In genomic region chr10:17682236-17682946, GRCh38 we compare ENCODE assay signal across 17 cellular contexts. TPM values are rescaled to one million over a fixed set of nuclear protein-coding genes. Genes with fewer than 3 reads are reported as not detected.
A peak's percentile ranks its signal among the peaks of the same experiment; 100 is the strongest.
DNase-seq lines count a peak whose midpoint lies in the region; ATAC-seq, FAIRE-seq and TF ChIP-seq lines count a peak whose summit lies in the region.
"Had no signal": no experiment of that assay in that cellular context is flagged by ENCODE, and none has a peak within 500 bp of the region (broad histone marks: within the 10 kb centered on the region; RNA-seq: fewer than 3 reads in every experiment).

No MANE protein-coding gene starts in this region.

- H4K20me1 ChIP-seq in HCT116 (ENCODE audit: insufficient read depth) = no peaks in the 10 kb centered on the region

- RAD21 ChIA-PET in HCT116 (lab: Charles Lee; ENCODE audit: low non-redundant PET in 1 of 2, low total read pairs in 2 of 2, uncharacterized antibody in 2 of 2, unreplicated experiment in 2 of 2) = no interaction called here

- intact Hi-C loops in CD4-positive, alpha-beta memory T cell (cut with micrococcal nuclease) = loop anchor here (5.0 kb wide), 1 partner anchor 35 kb away; no protein-coding TSS in a partner anchor
- intact Hi-C loops in HCT116 (cut with micrococcal nuclease) = no loop called here
- intact Hi-C loops in activated CD4-positive, alpha-beta T cell treated with anti-CD3 and anti-CD28 coated beads, Interleukin-2, amount 10 ng/mL, durations not matched to agents 24 days and 14 days (cut with micrococcal nuclease) = no loop called here

- H3K4me3 ChIP-seq in CD4-positive, alpha-beta memory T cell (ENCODE audit: low read length in 2 of 2) = no peak overlapping the region
- no peak overlapping the region for H3K4me3 ChIP-seq in HCT116 (replicated peaks in 1 of 2; ENCODE audit: low read depth in 1 of 2, low read length in 2 of 2)
- no peak overlapping the region for H3K4me3 ChIP-seq in CD8-positive, alpha-beta memory T cell (ENCODE audit: low read length)
- H3K4me3 ChIP-seq: lung had no signal

- peaks cover 36 to 72% (median 55%) of the 10 kb centered on the region in 4 donors for H3K4me1 Mint-ChIP-seq in CD4-positive, alpha-beta memory T cell
- peaks cover 57% of the 10 kb centered on the region for H3K4me1 Mint-ChIP-seq in activated naive CD8-positive, alpha-beta T cell (ENCODE audit: low read depth)
- H3K4me1 Mint-ChIP-seq in CD8-positive, alpha-beta memory T cell = peaks cover 50 to 70% (median 67%) of the 10 kb centered on the region in 3 donors
- H3K4me1 Mint-ChIP-seq in activated CD4-positive, alpha-beta T cell treated with anti-CD3 and anti-CD28 coated beads, Interleukin-2, amount 10 ng/mL, durations not matched to agents 24 days and 14 days = peaks cover 42% of the 10 kb centered on the region

- H2AFZ ChIP-seq in HCT116 (ENCODE audit: low read depth, low read length, poor library complexity, severe bottlenecking) = no peak overlapping the region

- peaks cover 57% of the 10 kb centered on the region for H3K4me1 ChIP-seq in CD4-positive, alpha-beta memory T cell (ENCODE audit: insufficient read depth, low read length)
- peaks cover 3 to 5% of the 10 kb centered on the region in 2 experiments for H3K4me1 ChIP-seq in HCT116 (ENCODE audit: control insufficient read depth in 1 of 2, insufficient read depth in 2 of 2, low read length in 2 of 2)
- no peaks in the 10 kb centered on the region for H3K4me1 ChIP-seq in CD8-positive, alpha-beta memory T cell (ENCODE audit: insufficient read depth, low read length)

- no peak overlapping the region for H3K27ac ChIP-seq in CD4-positive, alpha-beta memory T cell (ENCODE audit: low read depth, low read length)
- no peak overlapping the region for H3K27ac ChIP-seq in HCT116 (ENCODE audit: low read depth, low read length)
- no peak overlapping the region for H3K27ac ChIP-seq in CD8-positive, alpha-beta memory T cell (ENCODE audit: low read depth, low read length)
- H3K27ac ChIP-seq: brain microvascular endothelial cell, neutrophil, WERI-Rb-1 had no signal

- peaks cover 96% of the 10 kb centered on the region for H3K79me2 ChIP-seq in HCT116 (ENCODE audit: insufficient read depth, low read length)

- no peaks in the 10 kb centered on the region for H3K27me3 ChIP-seq in CD4-positive, alpha-beta memory T cell (ENCODE audit: insufficient read depth, low read length)
- no peaks in the 10 kb centered on the region for H3K27me3 ChIP-seq in HCT116 (ENCODE audit: insufficient read depth, low read length)
- no peaks in the 10 kb centered on the region for H3K27me3 ChIP-seq in CD8-positive, alpha-beta memory T cell (ENCODE audit: insufficient read depth, low read length, poor library complexity, severe bottlenecking)
- H3K27me3 ChIP-seq: brain microvascular endothelial cell, neutrophil had no signal

- no peak overlapping the region for H3K9ac ChIP-seq in HCT116 (ENCODE audit: low read length)

- TF ChIP-seq RAD21 in HCT116 (IDR thresholded peaks at IDR 0.05; ENCODE audit: low read depth) = no peak

- BruUV-seq in HCT116 (replicated peaks; lab: Mats Ljungman, UMichigan) = no TSS peak

- TF ChIP-seq POLR2A in HCT116 (IDR thresholded peaks at IDR 0.05; ENCODE audit: borderline replicate concordance, extremely low read depth, insufficient read depth, insufficient read length) = no peak

- H3K9me3 ChIP-seq in CD4-positive, alpha-beta memory T cell (ENCODE audit: control insufficient read depth in 1 of 2, low read length in 2 of 2) = no peaks in the 10 kb centered on the region
- no peaks in the 10 kb centered on the region for H3K9me3 ChIP-seq in HCT116 (ENCODE audit: control insufficient read depth in 1 of 2, insufficient read depth in 1 of 2, low read depth in 1 of 2, low read length in 2 of 2)
- no peaks in the 10 kb centered on the region for H3K9me3 ChIP-seq in CD8-positive, alpha-beta memory T cell (ENCODE audit: low read length)
- H3K9me3 ChIP-seq: neutrophil had no signal

- no peak overlapping the region for H3K4me2 ChIP-seq in HCT116 (ENCODE audit: low read length)

- no peak for DNase-seq in CD4-positive, alpha-beta memory T cell
- no peak for DNase-seq in HCT116 (ENCODE audit: low read depth, low spot score)
- no peak for DNase-seq in CD8-positive, alpha-beta memory T cell
- DNase-seq in activated CD4-positive, alpha-beta T cell treated with anti-CD3 and anti-CD28 coated beads, Interleukin-2, amount 10 ng/mL, durations not matched to agents 24 days and 14 days = no peak
- no peak for DNase-seq in SIG-M5 treated with dmso at 0.1 percent for 504 hours (lab: John Stamatoyannopoulos, UW; ENCODE audit: unreplicated experiment)
- DNase-seq: brain microvascular endothelial cell, NCI-H1417 treated with DMSO at 0.1 percent for 48 hours, NCI-H524, WERI-Rb-1 had no signal

- POLR2A ChIA-PET in CD4-positive, alpha-beta memory T cell (lab: Charles Lee; ENCODE audit: partially characterized antibody) = interaction anchor here (1.9 to 3.1 kb wide), 2 partner anchors 34 to 38 kb away, joined by 6 to 18 read pairs; partner anchors contain the start of gene STAM
- POLR2A ChIA-PET in HCT116 (lab: Charles Lee) = no interaction called here
- POLR2A ChIA-PET in CD8-positive, alpha-beta memory T cell (lab: Charles Lee) = no interaction called here

- no peak for TF ChIP-seq CTCF in HCT116 (IDR thresholded peaks at IDR 0.05 in 2 of 3, conservative IDR thresholded peaks at IDR 0.05 in 1 of 3; ENCODE audit: borderline replicate concordance in 1 of 3, insufficient read depth in 1 of 3, low read depth in 2 of 3, low read length in 2 of 3)

- H3K27me3 Mint-ChIP-seq in CD4-positive, alpha-beta memory T cell = no peaks in the 10 kb centered on the region
- no peaks in the 10 kb centered on the region for H3K27me3 Mint-ChIP-seq in activated naive CD8-positive, alpha-beta T cell
- no peaks in the 10 kb centered on the region for H3K27me3 Mint-ChIP-seq in CD8-positive, alpha-beta memory T cell
- H3K27me3 Mint-ChIP-seq in activated CD4-positive, alpha-beta T cell treated with anti-CD3 and anti-CD28 coated beads, Interleukin-2, amount 10 ng/mL, durations not matched to agents 24 days and 14 days = no peaks in the 10 kb centered on the region
- H3K27me3 Mint-ChIP-seq: IgD-negative memory B cell, type B pancreatic cell had no signal

- H3K9me3 Mint-ChIP-seq in CD4-positive, alpha-beta memory T cell = peaks cover 0 to 4% (median 0%) of the 10 kb centered on the region in 8 donors
- peaks cover 4% of the 10 kb centered on the region for H3K9me3 Mint-ChIP-seq in activated naive CD8-positive, alpha-beta T cell (ENCODE audit: low read depth)
- no peaks in the 10 kb centered on the region for H3K9me3 Mint-ChIP-seq in CD8-positive, alpha-beta memory T cell
- H3K9me3 Mint-ChIP-seq in activated CD4-positive, alpha-beta T cell treated with anti-CD3 and anti-CD28 coated beads, Interleukin-2, amount 10 ng/mL, durations not matched to agents 24 days and 14 days = no peaks in the 10 kb centered on the region
- H3K9me3 Mint-ChIP-seq: IgD-negative memory B cell, type B pancreatic cell had no signal

- ATAC-seq in HCT116 (no peak), GM19397 (IDR thresholded peaks at IDR 0.05; ENCODE audit: unreplicated experiment) (no peak)

- no peaks in the 10 kb centered on the region for H3K9me2 ChIP-seq in HCT116 (ENCODE audit: insufficient read depth)

- H3K36me3 ChIP-seq in CD4-positive, alpha-beta memory T cell (ENCODE audit: insufficient read depth, low read length) = no peaks in the 10 kb centered on the region
- no peaks in the 10 kb centered on the region for H3K36me3 ChIP-seq in HCT116 (ENCODE audit: control insufficient read depth in 1 of 2, insufficient read depth in 2 of 2, low read length in 2 of 2)
- H3K36me3 ChIP-seq in CD8-positive, alpha-beta memory T cell (ENCODE audit: insufficient read depth, low read length) = no peaks in the 10 kb centered on the region
- H3K36me3 ChIP-seq: brain microvascular endothelial cell, WERI-Rb-1 had no signal

- H3K27ac Mint-ChIP-seq in CD4-positive, alpha-beta memory T cell = peak overlapping the region; percentile 1 to 77 (median 62)
- peak overlapping the region; percentile 35 for H3K27ac Mint-ChIP-seq in activated naive CD8-positive, alpha-beta T cell
- peak overlapping the region in 4 of 8 donors; percentile 12 to 72 (median 38) for H3K27ac Mint-ChIP-seq in CD8-positive, alpha-beta memory T cell
- no peak overlapping the region for H3K27ac Mint-ChIP-seq in activated CD4-positive, alpha-beta T cell treated with anti-CD3 and anti-CD28 coated beads, Interleukin-2, amount 10 ng/mL, durations not matched to agents 24 days and 14 days
- H3K27ac Mint-ChIP-seq: type B pancreatic cell had no signal

- peak overlapping the region; percentile 9 to 77 (median 60) for H3K4me3 Mint-ChIP-seq in CD4-positive, alpha-beta memory T cell
- H3K4me3 Mint-ChIP-seq in activated naive CD8-positive, alpha-beta T cell = peak overlapping the region; percentile 2
- peak overlapping the region in 3 of 7 donors; percentile 9 to 62 (median 40) for H3K4me3 Mint-ChIP-seq in CD8-positive, alpha-beta memory T cell
- H3K4me3 Mint-ChIP-seq in activated CD4-positive, alpha-beta T cell treated with anti-CD3 and anti-CD28 coated beads, Interleukin-2, amount 10 ng/mL, durations not matched to agents 24 days and 14 days = no peak overlapping the region
- H3K4me3 Mint-ChIP-seq: type B pancreatic cell had no signal

- CTCF ChIA-PET in CD4-positive, alpha-beta memory T cell (lab: Charles Lee; ENCODE audit: partially characterized antibody) = no interaction called here
- CTCF ChIA-PET in HCT116 (lab: Charles Lee) = no interaction called here
- CTCF ChIA-PET in CD8-positive, alpha-beta memory T cell (lab: Charles Lee) = no interaction called here

- peaks cover 9 to 23% of the 10 kb centered on the region in 2 donors for H3K36me3 Mint-ChIP-seq in CD4-positive, alpha-beta memory T cell
- H3K36me3 Mint-ChIP-seq in activated naive CD8-positive, alpha-beta T cell = peaks cover 11% of the 10 kb centered on the region
- peaks cover 4 to 19% (median 9%) of the 10 kb centered on the region in 3 donors for H3K36me3 Mint-ChIP-seq in CD8-positive, alpha-beta memory T cell
- H3K36me3 Mint-ChIP-seq in activated CD4-positive, alpha-beta T cell treated with anti-CD3 and anti-CD28 coated beads, Interleukin-2, amount 10 ng/mL, durations not matched to agents 24 days and 14 days (ENCODE audit: low read depth) = peaks cover 24% of the 10 kb centered on the region

- peak; percentile 79 for FAIRE-seq in islet of Langerhans (lab: Jason Lieb, UNC)
- FAIRE-seq: D721Med had no signal

TF ChIP-seq in HCT116, 20 proteins besides CTCF, POLR2A, EP300 and RAD21:
- peak; percentile 28; the same call in 1 of the 2 replicates for TF ChIP-seq CEBPB (IDR thresholded peaks at IDR 0.05; ENCODE audit: low read depth)
- no peak for TF ChIP-seq ELF1 (IDR thresholded peaks at IDR 0.05; ENCODE audit: borderline replicate concordance, low read depth)

RNA-seq across cellular contexts. Expression of gene STAM, which starts 38.4 kb away (rescaled TPM):
- total RNA-seq in CD4-positive, alpha-beta memory T cell = 10 to 100 TPM; 31.7 to 34.0 TPM
- 10 to 100 TPM; 11.3 to 13.8 TPM for polyA plus RNA-seq in CD4-positive, alpha-beta memory T cell
- total RNA-seq in HCT116 (2021; ENCODE audit: unreplicated experiment) = 23.0 TPM
- 8.4 and 11.4 TPM in 2 replicates for polyA plus RNA-seq in HCT116 (2012)
- 10 to 100 TPM; 18.5 to 22.3 TPM for total RNA-seq in CD8-positive, alpha-beta memory T cell
- 7.8 TPM for polyA plus RNA-seq in CD8-positive, alpha-beta memory T cell
- 22.2 and 25.0 TPM in 2 replicates for total RNA-seq in activated CD4-positive, alpha-beta T cell treated with anti-CD3 and anti-CD28 coated beads, Interleukin-2, amount 10 ng/mL, durations not matched to agents 24 days and 14 days
